1 cellular context compared by ENCODE assay signal in genomic region chr6:11653028-11653583, GRCh38.
A peak's percentile ranks its signal among the peaks of the same experiment; 100 is the strongest.
TF ChIP-seq lines count a peak whose summit lies in the region.

No MANE protein-coding gene starts in this region.

TF ChIP-seq in HEK293, 187 proteins besides CTCF, POLR2A, EP300 and RAD21 (continued from another document):
- TF ChIP-seq ZNF366 (tag by site-specific recombination; conservative IDR thresholded peaks at IDR 0.05) = peak; percentile 72
- no peak for TF ChIP-seq ZNF76 (tag by site-specific recombination; IDR thresholded peaks at IDR 0.05; ENCODE audit: borderline replicate concordance, low read depth)
- no peak for TF ChIP-seq RBAK (tag by site-specific recombination; IDR thresholded peaks at IDR 0.05)
- peak; percentile 15; the same call in 1 of the 2 replicates for TF ChIP-seq GLIS2 (tag by site-specific recombination; IDR thresholded peaks at IDR 0.05)
- TF ChIP-seq KLF16 (tag by site-specific recombination; IDR thresholded peaks at IDR 0.05) = no peak
- TF ChIP-seq ZFP69B (tag by site-specific recombination; IDR thresholded peaks at IDR 0.05) = 0 out of 2 replicates have a peak, but pooled peaks have one; percentile 28
- no peak for TF ChIP-seq REST (tag by site-specific recombination; IDR thresholded peaks at IDR 0.05)
- no peak for TF ChIP-seq ZXDB (tag by site-specific recombination; IDR thresholded peaks at IDR 0.05)
- TF ChIP-seq SCRT2 (tag by site-specific recombination; IDR thresholded peaks at IDR 0.05) = no peak
- TF ChIP-seq ZNF221 (tag by site-specific recombination; IDR thresholded peaks at IDR 0.05; ENCODE audit: borderline replicate concordance) = no peak
- TF ChIP-seq, protein P1, sequence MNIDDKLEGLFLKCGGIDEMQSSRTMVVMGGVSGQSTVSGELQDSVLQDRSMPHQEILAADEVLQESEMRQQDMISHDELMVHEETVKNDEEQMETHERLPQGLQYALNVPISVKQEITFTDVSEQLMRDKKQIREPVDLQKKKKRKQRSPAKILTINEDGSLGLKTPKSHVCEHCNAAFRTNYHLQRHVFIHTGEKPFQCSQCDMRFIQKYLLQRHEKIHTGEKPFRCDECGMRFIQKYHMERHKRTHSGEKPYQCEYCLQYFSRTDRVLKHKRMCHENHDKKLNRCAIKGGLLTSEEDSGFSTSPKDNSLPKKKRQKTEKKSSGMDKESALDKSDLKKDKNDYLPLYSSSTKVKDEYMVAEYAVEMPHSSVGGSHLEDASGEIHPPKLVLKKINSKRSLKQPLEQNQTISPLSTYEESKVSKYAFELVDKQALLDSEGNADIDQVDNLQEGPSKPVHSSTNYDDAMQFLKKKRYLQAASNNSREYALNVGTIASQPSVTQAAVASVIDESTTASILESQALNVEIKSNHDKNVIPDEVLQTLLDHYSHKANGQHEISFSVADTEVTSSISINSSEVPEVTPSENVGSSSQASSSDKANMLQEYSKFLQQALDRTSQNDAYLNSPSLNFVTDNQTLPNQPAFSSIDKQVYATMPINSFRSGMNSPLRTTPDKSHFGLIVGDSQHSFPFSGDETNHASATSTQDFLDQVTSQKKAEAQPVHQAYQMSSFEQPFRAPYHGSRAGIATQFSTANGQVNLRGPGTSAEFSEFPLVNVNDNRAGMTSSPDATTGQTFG (tag by site-specific recombination; IDR thresholded peaks at IDR 0.05; ENCODE audit: borderline replicate concordance) = no peak
- no peak for TF ChIP-seq ZNF621 (tag by site-specific recombination; IDR thresholded peaks at IDR 0.05)
- TF ChIP-seq, protein P2, sequence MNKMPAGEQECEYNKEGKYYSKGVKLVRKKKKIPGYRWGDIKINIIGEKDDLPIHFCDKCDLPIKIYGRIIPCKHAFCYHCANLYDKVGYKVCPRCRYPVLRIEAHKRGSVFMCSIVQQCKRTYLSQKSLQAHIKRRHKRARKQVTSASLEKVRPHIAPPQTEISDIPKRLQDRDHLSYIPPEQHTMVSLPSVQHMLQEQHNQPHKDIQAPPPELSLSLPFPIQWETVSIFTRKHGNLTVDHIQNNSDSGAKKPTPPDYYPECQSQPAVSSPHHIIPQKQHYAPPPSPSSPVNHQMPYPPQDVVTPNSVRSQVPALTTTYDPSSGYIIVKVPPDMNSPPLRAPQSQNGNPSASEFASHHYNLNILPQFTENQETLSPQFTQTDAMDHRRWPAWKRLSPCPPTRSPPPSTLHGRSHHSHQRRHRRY (tag by site-specific recombination; IDR thresholded peaks at IDR 0.05) = no peak
- no peak for TF ChIP-seq HOXA7 (CRISPR knock-in tag; IDR thresholded peaks at IDR 0.05; ENCODE audit: borderline replicate concordance)
- TF ChIP-seq ZNF548 (tag by site-specific recombination; IDR thresholded peaks at IDR 0.05) = no peak
- TF ChIP-seq ZNF629 (tag by site-specific recombination; IDR thresholded peaks at IDR 0.05) = peak; percentile 85
- peak; percentile 19; the same call in 1 of the 2 replicates for TF ChIP-seq ZNF600 (tag by site-specific recombination; IDR thresholded peaks at IDR 0.05)
- no peak for TF ChIP-seq ELK4 (IDR thresholded peaks at IDR 0.05; ENCODE audit: borderline replicate concordance, low read depth, low read length)
- TF ChIP-seq ZNF394 (tag by site-specific recombination; IDR thresholded peaks at IDR 0.05; ENCODE audit: borderline replicate concordance) = peak; percentile 27; the same call in 1 of the 2 replicates
- no peak for TF ChIP-seq ZNF16 (tag by site-specific recombination; IDR thresholded peaks at IDR 0.05; ENCODE audit: low read depth)
- no peak for TF ChIP-seq ZNF521 (tag by site-specific recombination; IDR thresholded peaks at IDR 0.05)
- no peak for TF ChIP-seq ZNF26 (tag by site-specific recombination; IDR thresholded peaks at IDR 0.05)
- no peak for TF ChIP-seq HOXD13 (CRISPR knock-in tag; IDR thresholded peaks at IDR 0.05; ENCODE audit: borderline replicate concordance)
- no peak for TF ChIP-seq ZNF140 (tag by site-specific recombination; IDR thresholded peaks at IDR 0.05)
- peak; percentile 51; the same call in 1 of the 2 replicates for TF ChIP-seq ZNF692 (tag by site-specific recombination; IDR thresholded peaks at IDR 0.05)
- TF ChIP-seq ZIC2 (tag by site-specific recombination; IDR thresholded peaks at IDR 0.05) = 0 out of 2 replicates have a peak, but pooled peaks have one; percentile 9
- TF ChIP-seq, protein P3, sequence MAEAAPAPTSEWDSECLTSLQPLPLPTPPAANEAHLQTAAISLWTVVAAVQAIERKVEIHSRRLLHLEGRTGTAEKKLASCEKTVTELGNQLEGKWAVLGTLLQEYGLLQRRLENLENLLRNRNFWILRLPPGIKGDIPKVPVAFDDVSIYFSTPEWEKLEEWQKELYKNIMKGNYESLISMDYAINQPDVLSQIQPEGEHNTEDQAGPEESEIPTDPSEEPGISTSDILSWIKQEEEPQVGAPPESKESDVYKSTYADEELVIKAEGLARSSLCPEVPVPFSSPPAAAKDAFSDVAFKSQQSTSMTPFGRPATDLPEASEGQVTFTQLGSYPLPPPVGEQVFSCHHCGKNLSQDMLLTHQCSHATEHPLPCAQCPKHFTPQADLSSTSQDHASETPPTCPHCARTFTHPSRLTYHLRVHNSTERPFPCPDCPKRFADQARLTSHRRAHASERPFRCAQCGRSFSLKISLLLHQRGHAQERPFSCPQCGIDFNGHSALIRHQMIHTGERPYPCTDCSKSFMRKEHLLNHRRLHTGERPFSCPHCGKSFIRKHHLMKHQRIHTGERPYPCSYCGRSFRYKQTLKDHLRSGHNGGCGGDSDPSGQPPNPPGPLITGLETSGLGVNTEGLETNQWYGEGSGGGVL (tag by site-specific recombination; IDR thresholded peaks at IDR 0.05) = peak; percentile 70
- TF ChIP-seq SALL2 (tag by site-specific recombination; IDR thresholded peaks at IDR 0.05; ENCODE audit: borderline replicate concordance) = no peak
- no peak for TF ChIP-seq ZNF776 (tag by site-specific recombination; IDR thresholded peaks at IDR 0.05; ENCODE audit: borderline replicate concordance)
- no peak for TF ChIP-seq ZNF146 (tag by site-specific recombination; IDR thresholded peaks at IDR 0.05)
- no peak for TF ChIP-seq ZNF585B (tag by site-specific recombination; IDR thresholded peaks at IDR 0.05)
- 0 out of 2 replicates have a peak, but pooled peaks have one; percentile 31 for TF ChIP-seq ZNF24 (tag by site-specific recombination; IDR thresholded peaks at IDR 0.05)
- TF ChIP-seq, protein P4, sequence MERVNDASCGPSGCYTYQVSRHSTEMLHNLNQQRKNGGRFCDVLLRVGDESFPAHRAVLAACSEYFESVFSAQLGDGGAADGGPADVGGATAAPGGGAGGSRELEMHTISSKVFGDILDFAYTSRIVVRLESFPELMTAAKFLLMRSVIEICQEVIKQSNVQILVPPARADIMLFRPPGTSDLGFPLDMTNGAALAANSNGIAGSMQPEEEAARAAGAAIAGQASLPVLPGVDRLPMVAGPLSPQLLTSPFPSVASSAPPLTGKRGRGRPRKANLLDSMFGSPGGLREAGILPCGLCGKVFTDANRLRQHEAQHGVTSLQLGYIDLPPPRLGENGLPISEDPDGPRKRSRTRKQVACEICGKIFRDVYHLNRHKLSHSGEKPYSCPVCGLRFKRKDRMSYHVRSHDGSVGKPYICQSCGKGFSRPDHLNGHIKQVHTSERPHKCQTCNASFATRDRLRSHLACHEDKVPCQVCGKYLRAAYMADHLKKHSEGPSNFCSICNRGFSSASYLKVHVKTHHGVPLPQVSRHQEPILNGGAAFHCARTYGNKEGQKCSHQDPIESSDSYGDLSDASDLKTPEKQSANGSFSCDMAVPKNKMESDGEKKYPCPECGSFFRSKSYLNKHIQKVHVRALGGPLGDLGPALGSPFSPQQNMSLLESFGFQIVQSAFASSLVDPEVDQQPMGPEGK (tag by site-specific recombination; IDR thresholded peaks at IDR 0.05) = 0 out of 2 replicates have a peak, but pooled peaks have one; percentile 19
- TF ChIP-seq SP7 (tag by site-specific recombination; IDR thresholded peaks at IDR 0.05) = peak; percentile 39; the same call in 1 of the 2 replicates
- TF ChIP-seq ZNF580 (tag by site-specific recombination; IDR thresholded peaks at IDR 0.05) = no peak
- no peak for TF ChIP-seq ZNF157 (tag by site-specific recombination; IDR thresholded peaks at IDR 0.05)
